ENCODE assay signal across 1 cellular context in the genomic region with DNA sequence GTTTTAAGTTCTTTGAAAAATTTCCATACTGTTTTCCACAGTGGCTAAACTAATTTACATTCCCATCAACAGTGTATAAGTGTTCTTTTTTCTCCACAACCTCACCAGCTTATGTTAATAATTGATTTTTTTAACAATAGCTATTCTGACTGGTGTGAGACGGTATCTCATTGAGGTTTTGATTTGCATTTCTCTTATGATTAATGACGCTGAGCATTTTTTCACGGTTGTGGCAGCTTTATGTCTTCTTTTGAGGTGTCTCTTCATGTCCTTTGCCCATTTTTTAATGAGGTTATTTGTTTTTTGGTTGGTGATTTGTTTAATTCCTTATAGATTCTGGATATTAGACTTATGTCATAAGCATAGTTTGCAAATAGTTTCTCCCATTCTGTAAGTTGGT.
TF ChIP-seq lines count a peak whose summit lies in the region.

No MANE protein-coding gene starts in this region.

TF ChIP-seq in GM12878, 131 proteins besides CTCF, POLR2A, EP300 and RAD21 (continued from another document):
- TF ChIP-seq, protein P1, sequence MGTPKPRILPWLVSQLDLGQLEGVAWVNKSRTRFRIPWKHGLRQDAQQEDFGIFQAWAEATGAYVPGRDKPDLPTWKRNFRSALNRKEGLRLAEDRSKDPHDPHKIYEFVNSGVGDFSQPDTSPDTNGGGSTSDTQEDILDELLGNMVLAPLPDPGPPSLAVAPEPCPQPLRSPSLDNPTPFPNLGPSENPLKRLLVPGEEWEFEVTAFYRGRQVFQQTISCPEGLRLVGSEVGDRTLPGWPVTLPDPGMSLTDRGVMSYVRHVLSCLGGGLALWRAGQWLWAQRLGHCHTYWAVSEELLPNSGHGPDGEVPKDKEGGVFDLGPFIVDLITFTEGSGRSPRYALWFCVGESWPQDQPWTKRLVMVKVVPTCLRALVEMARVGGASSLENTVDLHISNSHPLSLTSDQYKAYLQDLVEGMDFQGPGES (IDR thresholded peaks at IDR 0.05): no peak
- TF ChIP-seq NFYA (IDR thresholded peaks at IDR 0.05; ENCODE audit: borderline replicate concordance, low read depth, low read length): no peak
- peak; percentile 28 for TF ChIP-seq MEF2B (IDR thresholded peaks at IDR 0.05; ENCODE audit: partially characterized antibody, poor library complexity, severe bottlenecking)
- 0 out of 2 replicates have a peak, but pooled peaks have one; percentile 7 for TF ChIP-seq ZNF384 (IDR thresholded peaks at IDR 0.05; ENCODE audit: borderline replicate concordance, low read depth, low read length)
- TF ChIP-seq, protein P2, sequence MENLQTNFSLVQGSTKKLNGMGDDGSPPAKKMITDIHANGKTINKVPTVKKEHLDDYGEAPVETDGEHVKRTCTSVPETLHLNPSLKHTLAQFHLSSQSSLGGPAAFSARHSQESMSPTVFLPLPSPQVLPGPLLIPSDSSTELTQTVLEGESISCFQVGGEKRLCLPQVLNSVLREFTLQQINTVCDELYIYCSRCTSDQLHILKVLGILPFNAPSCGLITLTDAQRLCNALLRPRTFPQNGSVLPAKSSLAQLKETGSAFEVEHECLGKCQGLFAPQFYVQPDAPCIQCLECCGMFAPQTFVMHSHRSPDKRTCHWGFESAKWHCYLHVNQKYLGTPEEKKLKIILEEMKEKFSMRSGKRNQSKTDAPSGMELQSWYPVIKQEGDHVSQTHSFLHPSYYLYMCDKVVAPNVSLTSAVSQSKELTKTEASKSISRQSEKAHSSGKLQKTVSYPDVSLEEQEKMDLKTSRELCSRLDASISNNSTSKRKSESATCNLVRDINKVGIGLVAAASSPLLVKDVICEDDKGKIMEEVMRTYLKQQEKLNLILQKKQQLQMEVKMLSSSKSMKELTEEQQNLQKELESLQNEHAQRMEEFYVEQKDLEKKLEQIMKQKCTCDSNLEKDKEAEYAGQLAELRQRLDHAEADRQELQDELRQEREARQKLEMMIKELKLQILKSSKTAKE (IDR thresholded peaks at IDR 0.05; ENCODE audit: low read depth, poor library complexity, severe bottlenecking): peak; percentile 76
- TF ChIP-seq ZNF274 (IDR thresholded peaks at IDR 0.05; ENCODE audit: insufficient read depth, insufficient read length): no peak
- no peak for TF ChIP-seq NR2C2 (IDR thresholded peaks at IDR 0.05; ENCODE audit: borderline replicate concordance, control insufficient read depth, insufficient read length, low read depth)
- peak; percentile 33; a peak in 2 of 4 replicates for TF ChIP-seq IKZF2 (IDR thresholded peaks at IDR 0.05)
- peak; percentile 57; the same call in 1 of the 2 replicates for TF ChIP-seq BMI1 (IDR thresholded peaks at IDR 0.05; ENCODE audit: borderline replicate concordance)
- TF ChIP-seq, protein P3, sequence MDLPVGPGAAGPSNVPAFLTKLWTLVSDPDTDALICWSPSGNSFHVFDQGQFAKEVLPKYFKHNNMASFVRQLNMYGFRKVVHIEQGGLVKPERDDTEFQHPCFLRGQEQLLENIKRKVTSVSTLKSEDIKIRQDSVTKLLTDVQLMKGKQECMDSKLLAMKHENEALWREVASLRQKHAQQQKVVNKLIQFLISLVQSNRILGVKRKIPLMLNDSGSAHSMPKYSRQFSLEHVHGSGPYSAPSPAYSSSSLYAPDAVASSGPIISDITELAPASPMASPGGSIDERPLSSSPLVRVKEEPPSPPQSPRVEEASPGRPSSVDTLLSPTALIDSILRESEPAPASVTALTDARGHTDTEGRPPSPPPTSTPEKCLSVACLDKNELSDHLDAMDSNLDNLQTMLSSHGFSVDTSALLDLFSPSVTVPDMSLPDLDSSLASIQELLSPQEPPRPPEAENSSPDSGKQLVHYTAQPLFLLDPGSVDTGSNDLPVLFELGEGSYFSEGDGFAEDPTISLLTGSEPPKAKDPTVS (IDR thresholded peaks at IDR 0.05; ENCODE audit: low read depth, low read length): no peak
- no peak for TF ChIP-seq JUND (IDR thresholded peaks at IDR 0.05; ENCODE audit: low read depth, low read length)
